ENCODE assay signal across 25 cellular contexts in genomic region chr1:85151446-85151845, GRCh38.
"Had no signal": no experiment of that assay in that cellular context is flagged by ENCODE, and none has a peak within 500 bp of the region (broad histone marks: within the 10 kb centered on the region; RNA-seq: fewer than 3 reads in every experiment).

No MANE protein-coding gene starts in this region.

- H3K27ac Mint-ChIP-seq: immature natural killer cell; memory B cell; mesothelial cell of epicardium; naive B cell; natural killer cell treated with Interleukin-12 subunit alpha and Interleukin-12 subunit beta and Interleukin-15 and Interleukin-18, amount 100 ng/mL, for 72 hours; stimulated activated effector memory CD8-positive, alpha-beta T cell treated with anti-CD3 and anti-CD28 coated beads, Interleukin-12 subunit alpha, Interleukin-12 subunit beta, amount 100 ng/mL, for 72 hours; type B pancreatic cell had no signal

- DNase-seq: cortex of kidney; hypothalamus; immature natural killer cell; islet precursor cell; kidney glomerular epithelial cell; left colon; left ventricle myocardium superior; mucosa of descending colon; naive B cell; pancreas; sigmoid colon; stimulated activated CD4-positive, alpha-beta T cell treated with anti-CD3 and anti-CD28 coated beads, Interleukin-2, amount 100 ng/mL, for 24 hours; stimulated activated CD4-positive, alpha-beta T cell treated with anti-CD3 and anti-CD28 coated beads, Interleukin-4, amount 100 ng/mL, for 24 hours; stimulated activated naive CD4-positive, alpha-beta T cell treated with Interleukin-2 at 50 U/mL for 16 hours; substantia nigra; testis; tibial artery had no signal

- H3K27ac ChIP-seq: neutrophil, pancreas, sigmoid colon, testis, tibial artery had no signal

- H3K27me3 Mint-ChIP-seq: memory B cell, type B pancreatic cell had no signal

- H3K4me1 ChIP-seq: pancreas, testis, tibial artery had no signal

- ATAC-seq: left colon; left ventricle myocardium superior; mucosa of descending colon; natural killer cell treated with Interleukin-12 subunit alpha and Interleukin-12 subunit beta and Interleukin-15 and Interleukin-18, amount 100 ng/mL, for 72 hours; pancreas; stimulated activated effector memory CD8-positive, alpha-beta T cell treated with anti-CD3 and anti-CD28 coated beads, Interleukin-12 subunit alpha, Interleukin-12 subunit beta, amount 100 ng/mL, for 72 hours had no signal

- H3K9me3 Mint-ChIP-seq: memory B cell; naive B cell; natural killer cell treated with Interleukin-12 subunit alpha and Interleukin-12 subunit beta and Interleukin-15 and Interleukin-18, amount 100 ng/mL, for 72 hours; neural crest cell; stimulated activated effector memory CD8-positive, alpha-beta T cell treated with anti-CD3 and anti-CD28 coated beads, Interleukin-12 subunit alpha, Interleukin-12 subunit beta, amount 100 ng/mL, for 72 hours had no signal

- H3K9me3 ChIP-seq: mucosa of descending colon, neutrophil, pancreas, sigmoid colon, testis, tibial artery had no signal

- H3K4me3 ChIP-seq: lung, mucosa of descending colon, pancreas, sigmoid colon, testis, tibial artery had no signal

- H3K4me3 Mint-ChIP-seq: immature natural killer cell; memory B cell; mesothelial cell of epicardium; naive B cell; natural killer cell treated with Interleukin-12 subunit alpha and Interleukin-12 subunit beta and Interleukin-15 and Interleukin-18, amount 100 ng/mL, for 72 hours; neural crest cell; stimulated activated effector memory CD8-positive, alpha-beta T cell treated with anti-CD3 and anti-CD28 coated beads, Interleukin-12 subunit alpha, Interleukin-12 subunit beta, amount 100 ng/mL, for 72 hours; type B pancreatic cell had no signal

- H3K4me1 Mint-ChIP-seq: immature natural killer cell, memory B cell, naive B cell had no signal

- H3K27me3 ChIP-seq: neutrophil, pancreas, sigmoid colon, testis, tibial artery had no signal

- H3K36me3 ChIP-seq: neutrophil, pancreas, tibial artery had no signal
